In genomic region chr1:233140974-233141373, GRCh38 we compare ENCODE assay signal across 15 cellular contexts.
"Had no signal": no experiment of that assay in that cellular context is flagged by ENCODE, and none has a peak within 500 bp of the region (broad histone marks: within the 10 kb centered on the region; RNA-seq: fewer than 3 reads in every experiment).

No MANE protein-coding gene starts in this region.

- H3K4me3 ChIP-seq: coronary artery, prostate gland, right lobe of liver, suprapubic skin had no signal

- ATAC-seq: activated CD8-positive, alpha-beta T cell treated with anti-CD3 and anti-CD28 coated beads for 36 hours; activated T-cell treated with anti-CD3 and anti-CD28 coated beads, Interleukin-2, amount 50 U/mL, for 4 hours; right lobe of liver had no signal

- DNase-seq: activated B cell treated with CpG ODN at 0.5 μM for 24 hours; activated CD4-positive, alpha-beta T cell treated with anti-CD3 and anti-CD28 coated beads for 48 hours; activated CD8-positive, alpha-beta T cell treated with anti-CD3 and anti-CD28 coated beads for 36 hours; activated effector memory CD4-positive, alpha-beta T cell treated with anti-CD3 and anti-CD28 coated beads, Interleukin-2, amount 50 U/mL, for 16 hours; activated T-cell treated with anti-CD3 and anti-CD28 coated beads, Interleukin-2, amount 50 U/mL, for 4 hours; amniotic stem cell; central memory CD4-positive, alpha-beta T cell; effector CD8-positive, alpha-beta T cell; right lobe of liver; T-helper 2 cell; trophoblast cell had no signal

- H3K9me3 ChIP-seq: prostate gland, right lobe of liver, suprapubic skin had no signal

- H3K4me1 ChIP-seq: prostate gland, right lobe of liver, suprapubic skin had no signal

- H3K27ac ChIP-seq: coronary artery, prostate gland, right lobe of liver, suprapubic skin had no signal

- H3K36me3 ChIP-seq: prostate gland, right lobe of liver had no signal

- FAIRE-seq: TTC549 had no signal

- H3K27me3 ChIP-seq: right lobe of liver, suprapubic skin had no signal
